Comparison of ENCODE assay signal across 14 cellular contexts in genomic region chr2:46072146-46072820, GRCh38.
A peak's percentile ranks its signal among the peaks of the same experiment; 100 is the strongest.
DNase-seq lines count a peak whose midpoint lies in the region; ATAC-seq and TF ChIP-seq lines count a peak whose summit lies in the region.
"Had no signal": no experiment of that assay in that cellular context is flagged by ENCODE, and none has a peak within 500 bp of the region (broad histone marks: within the 10 kb centered on the region; RNA-seq: fewer than 3 reads in every experiment).

No MANE protein-coding gene starts in this region.

- H3K4me1 Mint-ChIP-seq in CD14-positive monocyte, result no peaks in the 10 kb centered on the region

- H3K4me3 ChIP-seq in fibroblast of the aortic adventitia (ENCODE audit: low read depth, low read length) (no peak overlapping the region), skeletal muscle cell (ENCODE audit: low read depth, low read length) (no peak overlapping the region)
- H3K4me3 ChIP-seq: body of pancreas, ovary, SK-N-MC had no signal

- H3K4me3 Mint-ChIP-seq in CD14-positive monocyte, result no peak overlapping the region
- H3K4me3 Mint-ChIP-seq: activated CD4-positive, alpha-beta memory T cell treated with anti-CD3 and anti-CD28 coated beads for 36 hours; activated T-helper 17 cell treated with anti-CD3 and anti-CD28 coated beads, Interleukin-2, amount 50 U/mL, for 72 hours; CD8-positive, alpha-beta memory T cell had no signal

- peak; percentile 26 for DNase-seq in DMS79 (lab: John Stamatoyannopoulos, UW)
- DNase-seq in RPMI7951 (ENCODE audit: low read depth), result peak; percentile 59
- DNase-seq in fibroblast of the aortic adventitia (ENCODE audit: low read depth), result peak; percentile 46
- DNase-seq in skeletal muscle cell (ENCODE audit: low read depth), result peak; percentile 23
- no peak for DNase-seq in CD14-positive monocyte (ENCODE audit: low spot score)
- DNase-seq in AML-193 (lab: John Stamatoyannopoulos, UW), result no peak
- no peak for DNase-seq in NCI-H510A (lab: John Stamatoyannopoulos, UW)
- DNase-seq in stimulated activated naive CD8-positive, alpha-beta T cell treated with anti-CD3 and anti-CD28 coated beads, Interleukin-15, Interleukin-2, amounts not matched to agents 100 U/mL and 50 U/mL, for 24 hours, result no peak
- DNase-seq: activated CD4-positive, alpha-beta memory T cell treated with anti-CD3 and anti-CD28 coated beads for 36 hours; body of pancreas; CD8-positive, alpha-beta memory T cell; ovary had no signal

- no peaks in the 10 kb centered on the region for H3K9me3 Mint-ChIP-seq in CD14-positive monocyte
- H3K9me3 Mint-ChIP-seq: activated CD4-positive, alpha-beta memory T cell treated with anti-CD3 and anti-CD28 coated beads for 36 hours; activated T-helper 17 cell treated with anti-CD3 and anti-CD28 coated beads, Interleukin-2, amount 50 U/mL, for 72 hours; CD8-positive, alpha-beta memory T cell had no signal

- no peak for TF ChIP-seq CTCF in fibroblast of the aortic adventitia (IDR thresholded peaks at IDR 0.05; ENCODE audit: insufficient read depth, low read length)
- no peak for TF ChIP-seq CTCF in CD14-positive monocyte (IDR thresholded peaks at IDR 0.05)

- H3K27me3 Mint-ChIP-seq in CD14-positive monocyte (ENCODE audit: low read depth in 3 of 3), result no peaks in the 10 kb centered on the region
- H3K27me3 Mint-ChIP-seq: activated CD4-positive, alpha-beta memory T cell treated with anti-CD3 and anti-CD28 coated beads for 36 hours; activated T-helper 17 cell treated with anti-CD3 and anti-CD28 coated beads, Interleukin-2, amount 50 U/mL, for 72 hours had no signal

- H3K27ac Mint-ChIP-seq in CD14-positive monocyte, result no peak overlapping the region
- H3K27ac Mint-ChIP-seq: activated CD4-positive, alpha-beta memory T cell treated with anti-CD3 and anti-CD28 coated beads for 36 hours; activated T-helper 17 cell treated with anti-CD3 and anti-CD28 coated beads, Interleukin-2, amount 50 U/mL, for 72 hours had no signal

- peaks cover 4 to 9% of the 10 kb centered on the region in 2 donors for H3K36me3 Mint-ChIP-seq in CD14-positive monocyte
- H3K36me3 Mint-ChIP-seq: activated CD4-positive, alpha-beta memory T cell treated with anti-CD3 and anti-CD28 coated beads for 36 hours had no signal

- intact Hi-C loops in CD14-positive monocyte (cut with micrococcal nuclease), result no loop called here

- no peak for ATAC-seq in stimulated activated naive CD8-positive, alpha-beta T cell treated with anti-CD3 and anti-CD28 coated beads, Interleukin-15, Interleukin-2, amounts not matched to agents 100 U/mL and 50 U/mL, for 24 hours
- ATAC-seq: activated T-helper 17 cell treated with anti-CD3 and anti-CD28 coated beads, Interleukin-2, amount 50 U/mL, for 72 hours; body of pancreas had no signal

Comparison
In these comparisons a context has a peak if more than half of its experiments do, and no peak if none do; other contexts are left out.
1. DNase-seq: peak in DMS79 (single experiment), RPMI7951 (single experiment), fibroblast of the aortic adventitia (single experiment) and skeletal muscle cell (single experiment); none in CD14-positive monocyte (single experiment), AML-193 (0 of 2), NCI-H510A (single experiment) and stimulated activated naive CD8-positive, alpha-beta T cell treated with anti-CD3 and anti-CD28 coated beads, Interleukin-15, Interleukin-2, amounts not matched to agents 100 U/mL and 50 U/mL, for 24 hours (single experiment).